Comparison of ENCODE assay signal across 24 cellular contexts in genomic region chr17:4009164-4009785, GRCh38. TPM values are rescaled to one million over a fixed set of nuclear protein-coding genes. Genes with fewer than 3 reads are reported as not detected.
DNase-seq lines count a peak whose midpoint lies in the region; ATAC-seq and TF ChIP-seq lines count a peak whose summit lies in the region.
"Had no signal": no experiment of that assay in that cellular context is flagged by ENCODE, and none has a peak within 500 bp of the region (broad histone marks: within the 10 kb centered on the region; RNA-seq: fewer than 3 reads in every experiment).

No MANE protein-coding gene starts in this region.

- ATAC-seq in GM21526 (IDR thresholded peaks at IDR 0.05; ENCODE audit: low FRiP score, unreplicated experiment) (no peak), GM19397 (IDR thresholded peaks at IDR 0.05; ENCODE audit: unreplicated experiment) (no peak)
- ATAC-seq: activated naive CD4-positive, alpha-beta T cell treated with anti-CD3 and anti-CD28 coated beads, Interleukin-2, amount 50 U/mL, for 72 hours; activated T-helper 17 cell treated with anti-CD3 and anti-CD28 coated beads, Interleukin-2, amount 50 U/mL, for 72 hours; effector memory CD8-positive, alpha-beta T cell; foreskin keratinocyte; HCT116; mucosa of descending colon had no signal

- H2AFZ ChIP-seq in neuronal stem cell (ENCODE audit: low read length) = no peak overlapping the region

- no peaks in the 10 kb centered on the region for H3K27me3 ChIP-seq in neuronal stem cell (ENCODE audit: control insufficient read depth in 3 of 3, insufficient read depth in 3 of 3, low read depth in 1 of 3, low read length in 3 of 3)
- no peaks in the 10 kb centered on the region for H3K27me3 ChIP-seq in transverse colon
- H3K27me3 ChIP-seq: foreskin keratinocyte, neutrophil, testis had no signal

- no peak for TF ChIP-seq CTCF in transverse colon (IDR thresholded peaks at IDR 0.05)

- in situ Hi-C loops in transverse colon (cut with MboI; ENCODE audit: low pct_ligation_motif_present in 1 of 4, low pct_unique_long_range_greater_than_20kb in 1 of 4, low sequenced_read_pairs in 3 of 4) = loop anchor here in 1 of 4 donors (10.0 kb wide), 1 partner anchor 74 kb away; no protein-coding TSS in a partner anchor

- H3K9me3 ChIP-seq in neuronal stem cell (replicated peaks in 1 of 2; ENCODE audit: control insufficient read depth in 2 of 2, insufficient read depth in 1 of 2, low read depth in 1 of 2, low read length in 2 of 2) = no peaks in the 10 kb centered on the region
- no peaks in the 10 kb centered on the region for H3K9me3 ChIP-seq in transverse colon
- H3K9me3 ChIP-seq: mucosa of descending colon, neutrophil, testis had no signal

- no peak overlapping the region for H2BK15ac ChIP-seq in neuronal stem cell (ENCODE audit: low read length)

- H3K23ac ChIP-seq in neuronal stem cell (ENCODE audit: low read depth, low read length, poor library complexity) = no peak overlapping the region

- peaks cover 16 to 79% of the 10 kb centered on the region in 2 donors for H3K36me3 ChIP-seq in neuronal stem cell (replicated peaks in 1 of 2; ENCODE audit: control insufficient read depth in 2 of 2, insufficient read depth in 2 of 2, low read length in 2 of 2)
- peaks cover 0 to 63% (median 28%) of the 10 kb centered on the region in 4 donors for H3K36me3 ChIP-seq in transverse colon

- no peak overlapping the region for H2BK12ac ChIP-seq in neuronal stem cell (ENCODE audit: low read length)

- H3K27ac ChIP-seq in angular gyrus (ENCODE audit: low read depth, low read length) = peak overlapping the region; percentile 88
- H3K27ac ChIP-seq in neuronal stem cell (replicated peaks; ENCODE audit: low read length) = no peak overlapping the region
- H3K27ac ChIP-seq in transverse colon = peak overlapping the region in 3 of 4 donors; percentile 8 to 28 (median 11)
- H3K27ac ChIP-seq: foreskin keratinocyte, neutrophil, testis had no signal

- no CpG with 5 or more reads among the region's 18 CpGs for WGBS in neuronal stem cell (ENCODE audit: extremely low coverage in 2 of 2, insufficient read length in 2 of 2, insufficient replicate concordance in 1 of 2), 2 donors
- WGBS in transverse colon (ENCODE audit: low coverage in 1 of 2), 2 donors = 80 to 82% methylated on average over 3 to 17 of the region's 18 CpGs

- H3K4me3 ChIP-seq in neuronal stem cell (ENCODE audit: low read length in 2 of 2) (no peak overlapping the region), transverse colon (no peak overlapping the region)
- H3K4me3 ChIP-seq: mucosa of descending colon, testis had no signal

- intact Hi-C loops in transverse colon (cut with DNase I; ENCODE audit: low total_unique reads) = loop anchor here (10.0 kb wide), 3 partner anchors 94 to 274 kb away; partner anchors contain the start of gene P2RX1

- H3K79me1 ChIP-seq in neuronal stem cell (ENCODE audit: low read depth, low read length) = no peaks in the 10 kb centered on the region

- no peak for TF ChIP-seq POLR2A in transverse colon (IDR thresholded peaks at IDR 0.05)

- no peak overlapping the region for H3K4me2 ChIP-seq in neuronal stem cell (ENCODE audit: insufficient read depth, low read length, poor library complexity, severe bottlenecking)

- no peak for TF ChIP-seq EP300 in transverse colon (IDR thresholded peaks at IDR 0.05; ENCODE audit: low read depth)

- H4K91ac ChIP-seq in neuronal stem cell (ENCODE audit: low read depth, low read length, poor library complexity) = no peak overlapping the region

- peaks cover 0 to 2% of the 10 kb centered on the region in 2 donors for H3K4me1 ChIP-seq in neuronal stem cell (ENCODE audit: control insufficient read depth in 2 of 2, insufficient read depth in 1 of 2, low read depth in 1 of 2, low read length in 2 of 2)
- H3K4me1 ChIP-seq in transverse colon = peaks cover 5 to 9% (median 5%) of the 10 kb centered on the region in 4 donors
- H3K4me1 ChIP-seq: foreskin keratinocyte, testis had no signal

- DNase-seq in foreskin melanocyte = peak; percentile 29
- no peak for DNase-seq in neuronal stem cell (ENCODE audit: low spot score)
- DNase-seq in transverse colon = no peak
- DNase-seq in SKM-1 (lab: John Stamatoyannopoulos, UW; ENCODE audit: unreplicated experiment) = no peak
- DNase-seq: activated CD4-positive, alpha-beta T cell treated with anti-CD3 and anti-CD28 coated beads, Interleukin-2, amount 10 ng/mL, durations not matched to agents 7 days and 5 days; activated CD8-positive, alpha-beta memory T cell treated with anti-CD3 and anti-CD28 coated beads, Interleukin-2, amount 50 U/mL, for 48 hours; CD4-positive, alpha-beta memory T cell; effector memory CD8-positive, alpha-beta T cell; foreskin keratinocyte; NCI-H1105; NCI-H2029 treated with DMSO at 0.1 percent for 48 hours; NCI-H345; NCI-H774; small intestine; T1000; testis had no signal

- H3K4ac ChIP-seq in neuronal stem cell (ENCODE audit: low read length) = no peak overlapping the region

- H2BK120ac ChIP-seq in neuronal stem cell (ENCODE audit: low read depth, low read length) = no peak overlapping the region

- no peak overlapping the region for H3K18ac ChIP-seq in neuronal stem cell (ENCODE audit: low read length)

- no peak overlapping the region for H3K9ac ChIP-seq in neuronal stem cell (ENCODE audit: low read depth, low read length, poor library complexity)

- H3K14ac ChIP-seq in neuronal stem cell (ENCODE audit: low read length) = peak overlapping the region; percentile 31

- H2AK5ac ChIP-seq in neuronal stem cell (ENCODE audit: low read depth, low read length) = no peak overlapping the region

- no peak overlapping the region for H4K8ac ChIP-seq in neuronal stem cell (ENCODE audit: low read depth, low read length)

- H2BK5ac ChIP-seq in neuronal stem cell (ENCODE audit: low read length) = no peak overlapping the region

RNA-seq across cellular contexts. Expression of gene ATP2A3, which starts 45.0 kb away (rescaled TPM):
- 1.7 TPM for polyA plus RNA-seq in neuronal stem cell (2013, experiment 1 of 2)
- polyA plus RNA-seq in neuronal stem cell (2013, experiment 2 of 2) = 2.6 TPM
- total RNA-seq in transverse colon = 100 to 1,000 TPM; 142 to 300 (median 208) TPM
